In the genomic region with DNA sequence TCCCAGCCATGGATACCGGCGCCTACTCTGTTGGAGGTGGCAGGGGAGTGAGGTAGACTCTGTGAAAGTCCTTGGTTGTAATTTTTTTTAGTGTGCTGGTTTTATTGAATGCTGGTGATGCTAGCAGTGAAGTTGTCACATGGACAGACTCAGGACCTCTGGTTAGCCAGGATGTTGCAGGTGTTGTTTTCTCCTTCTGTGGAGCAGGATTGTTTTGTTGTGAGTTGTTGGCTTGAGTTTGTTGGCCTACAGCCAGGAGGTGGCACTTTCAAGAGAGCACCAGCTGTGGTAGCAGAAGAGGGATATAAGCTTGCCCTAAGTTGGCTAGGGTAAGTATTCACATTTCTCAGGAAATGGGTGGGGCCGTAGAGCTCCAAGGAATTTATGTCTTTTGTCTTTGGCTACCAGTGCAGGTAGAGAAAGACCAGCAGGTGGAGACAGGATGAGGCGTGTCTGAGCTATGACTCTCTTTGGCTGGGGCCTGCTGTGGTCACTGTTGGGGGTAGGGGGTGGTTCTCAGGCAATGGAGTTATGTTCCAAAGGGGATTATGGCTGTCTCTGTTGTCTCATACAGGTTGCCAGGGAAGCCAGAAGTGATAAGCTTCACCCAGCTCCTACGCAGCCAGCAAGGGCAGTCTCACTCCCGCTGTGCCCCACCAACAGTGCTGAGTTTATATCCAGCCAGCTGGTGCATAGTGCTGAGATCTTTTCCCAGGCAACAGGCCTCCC, we compare ENCODE assay signal across 1 cellular context.
TF ChIP-seq lines count a peak whose summit lies in the region.

No MANE protein-coding gene starts in this region.

TF ChIP-seq in H1, 55 proteins besides CTCF, POLR2A, EP300 and RAD21 (continued from another document):
- no peak for TF ChIP-seq E2F6 (IDR thresholded peaks at IDR 0.05)
- TF ChIP-seq SP4 (IDR thresholded peaks at IDR 0.05; ENCODE audit: low read length) = no peak
- no peak for TF ChIP-seq KDM5A (IDR thresholded peaks at IDR 0.05; ENCODE audit: low read length)
- TF ChIP-seq CEBPB (IDR thresholded peaks at IDR 0.05; ENCODE audit: low read depth, low read length) = no peak
- no peak for TF ChIP-seq SIN3A (conservative IDR thresholded peaks at IDR 0.05 in 1 of 2, IDR thresholded peaks at IDR 0.05 in 1 of 2; ENCODE audit: low read depth in 1 of 2, low read length in 2 of 2)
- no peak for TF ChIP-seq TAF1 (IDR thresholded peaks at IDR 0.05; ENCODE audit: low read depth, low read length)
- TF ChIP-seq SRF (IDR thresholded peaks at IDR 0.05; ENCODE audit: low read depth, low read length) = no peak
- TF ChIP-seq RNF2 (IDR thresholded peaks at IDR 0.05; ENCODE audit: borderline replicate concordance, low read depth, low read length, missing control alignments, poor library complexity, severe bottlenecking) = no peak
- no peak for TF ChIP-seq CREB1 (IDR thresholded peaks at IDR 0.05)
- TF ChIP-seq PHF8 (conservative IDR thresholded peaks at IDR 0.05; ENCODE audit: low read depth, low read length) = no peak
- TF ChIP-seq HDAC6 (IDR thresholded peaks at IDR 0.05; ENCODE audit: low read depth, low read length) = no peak
- TF ChIP-seq GABPA (IDR thresholded peaks at IDR 0.05; ENCODE audit: borderline replicate concordance, insufficient read depth, low read length) = no peak
- no peak for TF ChIP-seq NRF1 (IDR thresholded peaks at IDR 0.05; ENCODE audit: low read depth, low read length)
- no peak for TF ChIP-seq RXRA (IDR thresholded peaks at IDR 0.05; ENCODE audit: insufficient read depth, low read depth, low read length)
